In genomic region chr6:119539066-119539746, GRCh38 we compare ENCODE assay signal across 1 cellular context.
TF ChIP-seq lines count a peak whose summit lies in the region.

No MANE protein-coding gene starts in this region.

TF ChIP-seq in IMR-90, 13 proteins besides CTCF, POLR2A, EP300 and RAD21 (continued from another document):
- TF ChIP-seq CHD1 (IDR thresholded peaks at IDR 0.05; ENCODE audit: low read depth, low read length) (no peak), RCOR1 (IDR thresholded peaks at IDR 0.05; ENCODE audit: insufficient replicate concordance, low read length) (no peak), MAZ (IDR thresholded peaks at IDR 0.05; ENCODE audit: borderline replicate concordance, low read depth, low read length) (no peak)
TF ChIP-seq in IMR-90: peak in this region for 0.
